In the genomic region with DNA sequence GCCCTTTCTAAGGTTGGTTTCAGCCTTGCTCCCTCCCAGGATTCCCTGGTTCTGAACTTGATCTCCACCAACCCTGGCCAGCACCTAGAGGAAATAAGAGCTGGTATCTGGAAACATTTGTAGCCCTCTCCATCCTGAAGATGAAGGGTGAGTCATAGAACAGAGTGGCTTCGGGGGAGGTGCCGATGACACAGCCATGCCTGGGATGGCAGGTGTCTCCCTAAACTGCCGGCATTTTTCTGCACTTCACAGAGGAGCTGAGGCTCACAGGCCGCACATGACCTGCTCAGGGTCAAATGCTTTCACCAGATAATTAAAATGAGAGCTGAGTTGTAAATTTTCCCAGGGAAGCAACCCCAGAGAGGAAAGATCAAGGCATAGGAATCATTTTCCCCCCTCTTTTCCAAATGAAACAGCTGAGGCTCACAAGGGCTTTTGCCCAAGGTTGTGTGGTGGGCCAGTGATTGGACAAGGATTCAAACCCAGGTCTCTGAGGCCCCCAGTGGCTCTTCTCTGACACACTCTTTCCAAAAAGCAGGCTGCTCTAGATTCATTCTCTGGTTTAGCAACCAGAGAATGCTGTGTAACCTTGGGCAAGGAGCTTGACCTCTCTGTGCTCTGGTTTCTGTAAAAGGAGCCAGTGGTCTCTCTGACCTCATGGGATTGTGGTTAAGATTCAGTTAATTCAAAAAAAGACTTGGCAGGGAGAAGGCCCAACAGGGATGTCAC, we compare ENCODE assay signal across 8 cellular contexts. TPM values are rescaled to one million over a fixed set of nuclear protein-coding genes. Genes with fewer than 3 reads are reported as not detected.
DNase-seq lines count a peak whose midpoint lies in the region; ATAC-seq and TF ChIP-seq lines count a peak whose summit lies in the region.

No MANE protein-coding gene starts in this region.

- DNase-seq in MV-4-11 (lab: John Stamatoyannopoulos, UW) (peak; percentile 59), left lung (peak; percentile 57 to 70), stomach (no peak), GM10266 (ENCODE audit: extremely low spot score) (no peak)

- H3K9me3 ChIP-seq in DOHH2 (ENCODE audit: control insufficient read depth, insufficient read depth, low read length) (no peaks in the 10 kb centered on the region), left lung (no peaks in the 10 kb centered on the region), stomach (no peaks in the 10 kb centered on the region)

- peak; percentile 11 for ATAC-seq in left lung
- no peak for ATAC-seq in HG03565 (IDR thresholded peaks at IDR 0.05; ENCODE audit: unreplicated experiment)
- no peak for ATAC-seq in GM18873 (IDR thresholded peaks at IDR 0.05; ENCODE audit: low FRiP score, unreplicated experiment)

- no peak for TF ChIP-seq CTCF in DOHH2 (IDR thresholded peaks at IDR 0.05; ENCODE audit: low read depth, low read length, poor library complexity, severe bottlenecking)
- TF ChIP-seq CTCF in left lung (IDR thresholded peaks at IDR 0.05): no peak
- TF ChIP-seq CTCF in stomach (IDR thresholded peaks at IDR 0.05): no peak
- TF ChIP-seq CTCF in GM10266 (IDR thresholded peaks at IDR 0.05; ENCODE audit: control insufficient read depth, insufficient read depth, low read depth, missing control alignments): no peak

- H3K9me2 ChIP-seq in DOHH2 (replicated peaks; ENCODE audit: control insufficient read depth, low read length): no peaks in the 10 kb centered on the region

- H3K27me3 ChIP-seq in DOHH2 (ENCODE audit: control insufficient read depth, low read length): no peaks in the 10 kb centered on the region
- no peaks in the 10 kb centered on the region for H3K27me3 ChIP-seq in left lung
- no peaks in the 10 kb centered on the region for H3K27me3 ChIP-seq in stomach

- 86 to 94% (median 90%) methylated on average over 4 of the region's 4 CpGs for WGBS in stomach, 5 donors

- H3F3A ChIP-seq in DOHH2 (ENCODE audit: control insufficient read depth, insufficient read depth): peaks cover 20% of the 10 kb centered on the region

- H3K4me1 ChIP-seq in DOHH2 (ENCODE audit: control insufficient read depth, low read length): peaks cover 40% of the 10 kb centered on the region
- peaks cover 12 to 29% of the 10 kb centered on the region in 2 donors for H3K4me1 ChIP-seq in left lung
- peaks cover 22 to 54% (median 37%) of the 10 kb centered on the region in 4 donors for H3K4me1 ChIP-seq in stomach

- no peaks in the 10 kb centered on the region for H4K20me1 ChIP-seq in DOHH2 (ENCODE audit: control insufficient read depth, insufficient read depth, low read depth, low read length)

- peaks cover 31% of the 10 kb centered on the region for H3K79me2 ChIP-seq in DOHH2 (ENCODE audit: control insufficient read depth, low read length)

- no peak for TF ChIP-seq EP300 in stomach (IDR thresholded peaks at IDR 0.05)

- H3K36me3 ChIP-seq in DOHH2 (ENCODE audit: control insufficient read depth, low read length) (peaks cover 9% of the 10 kb centered on the region), left lung (peaks cover 0 to 22% of the 10 kb centered on the region in 2 donors), stomach (peaks cover 0 to 25% (median 17%) of the 10 kb centered on the region in 4 donors)

- H3K27ac ChIP-seq in DOHH2 (ENCODE audit: low read depth, low read length): peak overlapping the region; percentile 3; the same call in 1 of the 2 replicates
- peak overlapping the region; percentile 89 for H3K27ac ChIP-seq in angular gyrus (ENCODE audit: low read depth, low read length)
- peak overlapping the region; percentile 50 to 63 for H3K27ac ChIP-seq in left lung
- peak overlapping the region in 4 of 5 donors; percentile 76 to 88 (median 82) for H3K27ac ChIP-seq in stomach

- peak overlapping the region; percentile 89 for H3K4me2 ChIP-seq in DOHH2 (ENCODE audit: low read length)

- intact Hi-C loops in left lung (cut with DNase I) (no loop called here), stomach (cut with DNase I; ENCODE audit: low total_unique reads) (no loop called here)

- no peak for TF ChIP-seq POLR2A in stomach (IDR thresholded peaks at IDR 0.05)

- H3K4me3 ChIP-seq in DOHH2 (ENCODE audit: low read length) (peak overlapping the region; percentile 83), left lung (peak overlapping the region; percentile 33 to 65), stomach (peak overlapping the region; percentile 50 to 94 (median 80))

RNA-seq across cellular contexts. Expression of a gene that starts 1.2 kb away (rescaled TPM):
- 10 to 100 TPM in 1 of 2 donors, 1 to 10 TPM in 1; 7.6 to 12.4 TPM for total RNA-seq in left lung
- total RNA-seq in stomach: 10 to 100 TPM in 1 of 5 donors, 1 to 10 TPM in 4; 5.1 to 54.8 (median 6.7) TPM
- polyA plus RNA-seq in stomach: 1 to 10 TPM; 3.7 to 7.3 (median 6.7) TPM

RNA-seq across cellular contexts. Expression of a gene that starts 29.2 kb away (rescaled TPM):
- total RNA-seq in left lung (10 to 100 TPM; 23.7 to 37.9 TPM), stomach (10 to 100 TPM in 4 of 5 donors, 1 to 10 TPM in 1; 7.0 to 63.8 (median 32.2) TPM)
- 10 to 100 TPM; 17.4 to 22.8 (median 19.4) TPM for polyA plus RNA-seq in stomach

RNA-seq across cellular contexts. Expression of a gene that starts 29.3 kb away (rescaled TPM):
- total RNA-seq in left lung (10 to 100 TPM; 64.2 to 80.3 TPM), stomach (100 to 1,000 TPM in 1 of 5 donors, 10 to 100 TPM in 4; 51.7 to 104 (median 62.4) TPM)
- polyA plus RNA-seq in stomach: 10 to 100 TPM; 21.5 to 40.0 (median 28.1) TPM

Comparison
In these comparisons a context has a peak if more than half of its experiments do, and no peak if none do; other contexts are left out.
1. H3K27ac ChIP-seq: peak in every context shown above with its lines; median percentile 89 in angular gyrus; 82 in stomach; 56 in left lung; 3 in DOHH2.
2. DNase-seq: peak in MV-4-11 (single experiment) and left lung (2 of 2); none in stomach (single experiment) and GM10266 (single experiment).
3. Peak in every context shown above with its lines, with median percentiles within 50 percentile points of each other: H3K4me3 ChIP-seq.